Comparison of ENCODE assay signal across 15 cellular contexts in the genomic region with DNA sequence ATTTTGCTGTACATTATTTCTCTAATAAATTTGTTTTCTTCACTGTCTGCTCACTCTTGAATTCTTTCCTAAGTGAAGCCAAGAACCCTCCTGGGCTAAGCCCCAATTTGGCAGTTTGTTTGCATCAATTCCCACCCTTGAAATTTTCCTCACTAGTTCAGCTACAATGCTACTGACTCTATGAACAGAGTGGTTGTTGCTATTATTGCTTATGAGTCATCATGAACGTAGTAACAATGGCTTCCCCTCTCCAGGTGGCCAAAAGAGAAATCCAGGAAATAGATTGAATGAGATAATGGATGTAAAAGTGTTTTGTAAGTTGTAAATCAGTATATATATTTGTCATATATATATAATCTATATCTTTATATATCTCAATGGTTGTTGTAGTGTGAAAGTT.
"Had no signal": no experiment of that assay in that cellular context is flagged by ENCODE, and none has a peak within 500 bp of the region (broad histone marks: within the 10 kb centered on the region; RNA-seq: fewer than 3 reads in every experiment).

No MANE protein-coding gene starts in this region.

- H3K9me3 ChIP-seq: colonic mucosa, esophagus muscularis mucosa, lower lobe of right lung, neutrophil, testis had no signal

- H3K4me3 ChIP-seq: colonic mucosa, esophagus muscularis mucosa, lower lobe of right lung, spleen, testis had no signal

- H3K27ac ChIP-seq: colonic mucosa, esophagus muscularis mucosa, lower lobe of right lung, neutrophil, spleen, testis had no signal

- DNase-seq: activated CD4-positive, alpha-beta memory T cell treated with anti-CD3 and anti-CD28 coated beads, Interleukin-2, amount 10 ng/mL, durations not matched to agents 7 days and 5 days; activated CD4-positive, alpha-beta T cell treated with anti-CD3 and anti-CD28 coated beads for 48 hours; activated CD4-positive, CD25-positive, alpha-beta regulatory T cell; activated CD8-positive, alpha-beta memory T cell treated with anti-CD3 and anti-CD28 coated beads, Interleukin-2, amount 10 ng/mL, durations not matched to agents 7 days and 5 days; caudate nucleus; colonic mucosa; lower lobe of right lung; posterior cingulate gyrus; retina; spleen; stimulated activated CD4-positive, alpha-beta T cell treated with anti-CD3 and anti-CD28 coated beads, Interleukin-4, amount 100 ng/mL, for 4 hours; T-helper 9 cell; testis had no signal

- H3K36me3 ChIP-seq: colonic mucosa, esophagus muscularis mucosa, lower lobe of right lung, neutrophil, spleen had no signal

- H3K4me1 ChIP-seq: colonic mucosa, esophagus muscularis mucosa, lower lobe of right lung, spleen, testis had no signal

- H3K27me3 ChIP-seq: colonic mucosa, esophagus muscularis mucosa, neutrophil, testis had no signal
